In the genomic region with DNA sequence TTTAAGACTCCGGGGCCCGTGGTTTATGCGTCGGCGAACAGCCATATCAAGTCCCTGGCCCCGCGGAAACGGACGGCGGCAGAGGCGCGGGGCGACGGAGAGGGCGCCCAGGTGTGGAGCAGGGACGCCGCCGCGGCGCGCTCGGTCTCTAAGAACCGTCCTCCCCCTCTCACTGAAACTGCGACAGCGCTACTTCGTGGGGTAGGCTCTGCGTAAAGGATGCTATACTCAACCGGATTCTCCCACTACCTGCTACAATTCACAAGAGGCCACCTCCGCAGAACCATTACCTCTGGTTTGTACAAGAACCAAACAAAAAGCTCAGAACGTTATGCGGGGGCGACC, we compare ENCODE assay signal across 8 cellular contexts. TPM values are rescaled to one million over a fixed set of nuclear protein-coding genes. Genes with fewer than 3 reads are reported as not detected.
DNase-seq lines count a peak whose midpoint lies in the region; ATAC-seq and TF ChIP-seq lines count a peak whose summit lies in the region.

No MANE protein-coding gene starts in this region.

- peaks cover 22% of the 10 kb centered on the region for H3K36me3 Mint-ChIP-seq in CD8-positive, alpha-beta T cell
- peaks cover 14% of the 10 kb centered on the region for H3K36me3 Mint-ChIP-seq in MCF 10A (ENCODE audit: insufficient read depth, unreplicated experiment)

- H3K27ac ChIP-seq in CD8-positive, alpha-beta T cell (ENCODE audit: low read depth, low read length) = peak overlapping the region; percentile 88

- H3K27me3 Mint-ChIP-seq in CD8-positive, alpha-beta T cell (ENCODE audit: low read depth) = no peaks in the 10 kb centered on the region
- no peaks in the 10 kb centered on the region for H3K27me3 Mint-ChIP-seq in MCF 10A (ENCODE audit: insufficient read depth, unreplicated experiment)

- peak overlapping the region; percentile 96 for H3K4me3 Mint-ChIP-seq in CD8-positive, alpha-beta T cell
- H3K4me3 Mint-ChIP-seq in MCF 10A (ENCODE audit: unreplicated experiment) = peak overlapping the region; percentile 94

- no peak for TF ChIP-seq CTCF in CD8-positive, alpha-beta T cell (IDR thresholded peaks at IDR 0.05)
- no peak for TF ChIP-seq CTCF in MCF 10A (IDR thresholded peaks at IDR 0.05; ENCODE audit: unreplicated experiment)

- peak; percentile 68 for ATAC-seq in CD8-positive, alpha-beta T cell
- ATAC-seq in GM19351 (IDR thresholded peaks at IDR 0.05; ENCODE audit: unreplicated experiment) (peak; percentile 36), HG03432 (IDR thresholded peaks at IDR 0.05; ENCODE audit: unreplicated experiment) (peak; percentile 45)

- peak overlapping the region; percentile 92 for H3K27ac Mint-ChIP-seq in CD8-positive, alpha-beta T cell
- peak overlapping the region; percentile 83 for H3K27ac Mint-ChIP-seq in MCF 10A (ENCODE audit: low read depth, unreplicated experiment)

- no peaks in the 10 kb centered on the region for H3K27me3 ChIP-seq in CD8-positive, alpha-beta T cell (ENCODE audit: insufficient read depth, low read length)

- peaks cover 22% of the 10 kb centered on the region for H3K4me1 Mint-ChIP-seq in CD8-positive, alpha-beta T cell (ENCODE audit: low read depth)
- peaks cover 11% of the 10 kb centered on the region for H3K4me1 Mint-ChIP-seq in MCF 10A (ENCODE audit: insufficient read depth, unreplicated experiment)

- H3K4me3 ChIP-seq in CD8-positive, alpha-beta T cell (ENCODE audit: low read depth, low read length) = peak overlapping the region; percentile 94

- CTCF ChIA-PET in CD8-positive, alpha-beta T cell (lab: Charles Lee) = no interaction called here
- CTCF ChIA-PET in MCF 10A (lab: Yijun Ruan, JAX) = interaction anchor here (0.7 to 1.1 kb wide), 4 partner anchors 15 to 76 kb away, joined by 3 to 6 read pairs (median 4); no protein-coding TSS in a partner anchor

- H3K4me1 ChIP-seq in CD8-positive, alpha-beta T cell (ENCODE audit: insufficient read depth, low read length) = peaks cover 8% of the 10 kb centered on the region

- H3K36me3 ChIP-seq in CD8-positive, alpha-beta T cell (ENCODE audit: insufficient read depth, low read length) = no peaks in the 10 kb centered on the region

- H3K9me3 ChIP-seq in CD8-positive, alpha-beta T cell (ENCODE audit: low read length) = no peaks in the 10 kb centered on the region

- DNase-seq in CD8-positive, alpha-beta T cell = peak in 5 of 7 experiments; percentile 17 to 61 (median 53)
- peak; percentile 24 for DNase-seq in T follicular helper cell (ENCODE audit: low read depth)
- peak; percentile 65 for DNase-seq in MCF 10A (ENCODE audit: unreplicated experiment)
- DNase-seq in kidney tubule cell (ENCODE audit: low spot score) = peak; percentile 44
- peak; percentile 13 for DNase-seq in stimulated activated CD8-positive, alpha-beta memory T cell treated with anti-CD3 and anti-CD28 coated beads, Interleukin-15, amount 100 ng/mL, for 24 hours (ENCODE audit: low read depth)
- no peak for DNase-seq in AML-193 (lab: John Stamatoyannopoulos, UW)

- POLR2A ChIA-PET in CD8-positive, alpha-beta T cell (lab: Charles Lee) = interaction anchor here (0.7 to 3.2 kb wide), 4 partner anchors 29 to 125 kb away, joined by 3 to 15 read pairs (median 4); a partner anchor contains a TSS
- POLR2A ChIA-PET in MCF 10A (lab: Yijun Ruan, JAX) = interaction anchor here (0.5 to 5.3 kb wide), 17 partner anchors 8 to 235 kb away, joined by 3 to 42 read pairs (median 4); a partner anchor contains a TSS

- intact Hi-C loops in CD8-positive, alpha-beta T cell (cut with DNase I, micrococcal nuclease) = loop anchor here (1.0 to 5.0 kb wide), 11 partner anchors 22 to 307 kb away; a partner anchor contains a TSS
- intact Hi-C loops in MCF 10A (cut with micrococcal nuclease) = loop anchor here (1.0 to 5.0 kb wide), 3 partner anchors 37 to 95 kb away; a partner anchor contains a TSS

- TSS peak; percentile 9 for BruUV-seq in MCF 10A (replicated peaks; lab: Mats Ljungman, UMichigan)

- no peaks in the 10 kb centered on the region for H3K9me3 Mint-ChIP-seq in CD8-positive, alpha-beta T cell
- H3K9me3 Mint-ChIP-seq in MCF 10A (ENCODE audit: unreplicated experiment) = no peaks in the 10 kb centered on the region

RNA-seq across cellular contexts. Expression of a gene that starts 0.4 kb away (rescaled TPM):
- 10 to 100 TPM; 30.0 to 38.5 TPM for total RNA-seq in CD8-positive, alpha-beta T cell
- 40.3 and 42.8 TPM in 2 replicates for total RNA-seq in MCF 10A (2022)

RNA-seq across cellular contexts. Expression of a gene that starts 37.5 kb away (rescaled TPM):
- total RNA-seq in CD8-positive, alpha-beta T cell = 100 to 1,000 TPM; 398 to 438 TPM
- 612 and 1,251 TPM in 2 replicates for total RNA-seq in MCF 10A (2022)

RNA-seq across cellular contexts. Expression of a gene that starts 49.5 kb away (rescaled TPM):
- 10 to 100 TPM; 39.7 to 48.1 TPM for total RNA-seq in CD8-positive, alpha-beta T cell
- 162 and 166 TPM in 2 replicates for total RNA-seq in MCF 10A (2022)

RNA-seq across cellular contexts. Expression of a gene that starts 51.5 kb away (rescaled TPM):
- 100 to 1,000 TPM; 113 to 126 TPM for total RNA-seq in CD8-positive, alpha-beta T cell
- 153 and 198 TPM in 2 replicates for total RNA-seq in MCF 10A (2022)

Comparison
In these comparisons a context has a peak if more than half of its experiments do, and no peak if none do; other contexts are left out.
1. DNase-seq: peak in CD8-positive, alpha-beta T cell (5 of 7), T follicular helper cell (single experiment), MCF 10A (single experiment), kidney tubule cell (single experiment) and stimulated activated CD8-positive, alpha-beta memory T cell treated with anti-CD3 and anti-CD28 coated beads, Interleukin-15, amount 100 ng/mL, for 24 hours (single experiment); none in AML-193 (0 of 2).
2. Peak in every context shown above with its lines, with median percentiles within 50 percentile points of each other: ATAC-seq.